8 cellular contexts compared by ENCODE assay signal in genomic region chr10:38402442-38403346, GRCh38.
DNase-seq lines count a peak whose midpoint lies in the region; ATAC-seq and TF ChIP-seq lines count a peak whose summit lies in the region.
"Not testable (repeated sequence)": the region's sequence is repeated elsewhere in the genome, so short reads cannot be mapped to it uniquely, and the experiment has no call there.

No MANE protein-coding gene starts in this region.

- not testable (repeated sequence) for H4K20me1 ChIP-seq in OCI-LY1 (ENCODE audit: insufficient read depth, low read length)

- H3K9me2 ChIP-seq in OCI-LY1 (ENCODE audit: low read depth, low read length), result not testable (repeated sequence)

- peak overlapping the region; percentile 71 for H3K4me2 ChIP-seq in OCI-LY1 (ENCODE audit: low read length)

- H3K4me3 ChIP-seq in HUES64 (ENCODE audit: low read length) (peak overlapping the region; percentile 55), OCI-LY1 (ENCODE audit: low read depth, low read length, poor library complexity, severe bottlenecking) (peak overlapping the region; percentile 78), epithelial cell of esophagus (ENCODE audit: low read length) (peak overlapping the region; percentile 68), muscle layer of colon (ENCODE audit: low read depth in 1 of 2, low read length in 2 of 2) (peak overlapping the region; percentile 71 to 72)

- peak; percentile 99 for ATAC-seq in GM21529 (IDR thresholded peaks at IDR 0.05; ENCODE audit: unreplicated experiment)

- DNase-seq in DMS53 (lab: John Stamatoyannopoulos, UW), result peak; percentile 98
- peak; percentile 89 for DNase-seq in activated T-cell treated with anti-CD3 and anti-CD28 coated beads for 24 hours (ENCODE audit: low read depth)
- DNase-seq in epithelial cell of esophagus (ENCODE audit: low read depth), result peak; percentile 96
- DNase-seq in stimulated activated CD8-positive, alpha-beta memory T cell treated with anti-CD3 and anti-CD28 coated beads, Interleukin-7, amount 100 ng/mL, for 1 hour (ENCODE audit: low read depth in 2 of 2), result peak; percentile 75 to 83

- H3F3A ChIP-seq in OCI-LY1 (ENCODE audit: insufficient read depth, low read length), result not testable (repeated sequence)

- H3K27ac ChIP-seq in HUES64 (ENCODE audit: low read depth, low read length) (peak overlapping the region; percentile 81; the same call in 1 of the 2 replicates), OCI-LY1 (ENCODE audit: low read depth, low read length, poor library complexity, severe bottlenecking) (peak overlapping the region; percentile 91), muscle layer of colon (ENCODE audit: low read depth, low read length) (peak overlapping the region; percentile 94)

- H3K27me3 ChIP-seq in HUES64 (ENCODE audit: insufficient read depth, low read length); OCI-LY1 (ENCODE audit: insufficient read depth, low read length); muscle layer of colon (ENCODE audit: control insufficient read depth in 1 of 2, insufficient read depth in 2 of 2, low read length in 2 of 2): not testable (repeated sequence)

- WGBS in HUES64, result 95% methylated on average over 110 of the region's 110 CpGs

- H2AFZ ChIP-seq in OCI-LY1 (ENCODE audit: low read length), result not testable (repeated sequence)

- H3K36me3 ChIP-seq in HUES64 (ENCODE audit: insufficient read depth, low read length); OCI-LY1 (ENCODE audit: insufficient read depth, low read length); muscle layer of colon (ENCODE audit: insufficient read depth, low read length): not testable (repeated sequence)

- not testable (repeated sequence) for H3K9me3 ChIP-seq in HUES64 (ENCODE audit: insufficient read depth, low read depth, low read length); OCI-LY1 (ENCODE audit: low read length); muscle layer of colon (ENCODE audit: low read length)

- not testable (repeated sequence) for H3K79me2 ChIP-seq in OCI-LY1 (ENCODE audit: insufficient read depth, low read length)

- not testable (repeated sequence) for TF ChIP-seq CTCF in OCI-LY1 (IDR thresholded peaks at IDR 0.05; ENCODE audit: low read length); epithelial cell of esophagus (IDR thresholded peaks at IDR 0.05; ENCODE audit: insufficient read depth, low read depth, low read length, missing control alignments)

- H3K4me1 ChIP-seq in HUES64 (ENCODE audit: insufficient read depth, low read length); muscle layer of colon (ENCODE audit: insufficient read depth, low read length): not testable (repeated sequence)
- peaks cover 10% of the 10 kb centered on the region for H3K4me1 ChIP-seq in OCI-LY1 (ENCODE audit: insufficient read depth, low read length, severe bottlenecking)

- H3K9ac ChIP-seq in HUES64 (ENCODE audit: low read depth, low read length) (peak overlapping the region; percentile 60), OCI-LY1 (ENCODE audit: low read length) (peak overlapping the region; percentile 88)
- not testable (repeated sequence) for H3K9ac ChIP-seq in muscle layer of colon (ENCODE audit: low read length)

Comparison
In these comparisons a context has a peak if more than half of its experiments do, and no peak if none do; other contexts are left out.
1. Peak in every context shown above with its lines: DNase-seq, ATAC-seq, H3K4me3 ChIP-seq and H3K27ac ChIP-seq.